Comparison of ENCODE assay signal across 9 cellular contexts in the genomic region with DNA sequence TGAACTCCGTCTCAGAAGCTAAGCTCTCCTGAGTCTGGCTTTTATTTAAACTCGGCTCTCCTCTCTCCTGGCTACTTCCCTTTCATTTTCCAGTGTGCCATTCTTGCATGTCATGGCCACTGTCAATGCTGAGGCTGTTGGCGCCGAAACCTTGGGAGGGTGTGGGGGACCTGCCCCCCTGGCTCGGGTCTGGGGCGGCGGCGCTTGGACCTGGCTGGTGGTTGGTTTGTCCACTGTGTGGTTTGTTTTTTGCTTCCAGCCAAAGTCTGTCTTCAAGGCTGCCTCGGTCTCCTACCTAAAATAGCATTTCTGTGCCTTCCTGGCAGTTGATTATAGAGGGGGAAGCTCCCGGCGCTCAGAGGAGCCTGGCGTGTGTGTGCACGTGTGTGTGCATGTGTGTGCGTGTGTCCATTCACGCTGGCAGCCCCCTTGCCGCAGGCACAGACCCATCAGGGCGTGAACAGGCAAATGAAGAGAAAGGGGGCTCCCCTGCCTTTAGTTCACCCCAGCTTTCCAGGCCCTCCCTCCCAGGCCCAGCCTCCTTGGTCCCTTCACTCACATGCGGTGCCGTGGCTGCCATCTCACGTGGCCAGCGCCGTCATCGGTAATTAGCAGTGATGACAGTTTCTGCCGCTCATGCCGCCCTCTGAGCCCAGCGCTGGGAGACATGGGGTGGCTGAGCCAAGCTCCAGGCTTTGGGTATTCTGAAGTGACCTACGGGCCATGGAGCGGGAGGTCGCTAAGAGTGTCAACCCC.
DNase-seq lines count a peak whose midpoint lies in the region; ATAC-seq, FAIRE-seq and TF ChIP-seq lines count a peak whose summit lies in the region.
"Had no signal": no experiment of that assay in that cellular context is flagged by ENCODE, and none has a peak within 500 bp of the region (broad histone marks: within the 10 kb centered on the region; RNA-seq: fewer than 3 reads in every experiment).

No MANE protein-coding gene starts in this region.

- H3K4me1 ChIP-seq in stomach: peaks cover 69 to 88% (median 78%) of the 10 kb centered on the region in 4 donors

- peak; percentile 83 for DNase-seq in A172 (ENCODE audit: low spot score)
- no peak for DNase-seq in GM19239 (ENCODE audit: insufficient read length, low spot score)
- peak; percentile 46 for DNase-seq in SKM-1 treated with dmso at 0.1 percent for 144 hours (lab: John Stamatoyannopoulos, UW; ENCODE audit: unreplicated experiment)
- DNase-seq in germinal center (ENCODE audit: low spot score): peak; percentile 53
- no peak for DNase-seq in stomach
- DNase-seq in NCI-H69 (lab: John Stamatoyannopoulos, UW): no peak
- no peak for DNase-seq in NCI-H446 (lab: John Stamatoyannopoulos, UW)

- peak overlapping the region; percentile 9 to 95 (median 94) for H3K27ac ChIP-seq in stomach

- TF ChIP-seq POLR2A in stomach (IDR thresholded peaks at IDR 0.05): no peak

- WGBS in stomach, 5 donors: 57 to 80% (median 73%) methylated on average over 27 to 29 of the region's 29 CpGs

- H3K4me3 ChIP-seq in stomach: peak overlapping the region; percentile 38 to 46 (median 44)

- ATAC-seq in HG03097 (IDR thresholded peaks at IDR 0.05; ENCODE audit: low FRiP score, unreplicated experiment): no peak

- H3K9me3 ChIP-seq in stomach: no peaks in the 10 kb centered on the region

- peak; percentile 74 for FAIRE-seq in GM19239 (lab: Jason Lieb, UNC)
- FAIRE-seq: colon had no signal

- TF ChIP-seq CTCF in stomach (IDR thresholded peaks at IDR 0.05): no peak

- intact Hi-C loops in stomach (cut with DNase I; ENCODE audit: low total_unique reads): no loop called here

- no peaks in the 10 kb centered on the region for H3K27me3 ChIP-seq in stomach

- H3K36me3 ChIP-seq in stomach: no peaks in the 10 kb centered on the region

- no peak for TF ChIP-seq EP300 in stomach (IDR thresholded peaks at IDR 0.05)

Comparison
In these comparisons a context has a peak if more than half of its experiments do, and no peak if none do; other contexts are left out.
1. DNase-seq: peak in A172 (single experiment), SKM-1 treated with dmso at 0.1 percent for 144 hours (single experiment) and germinal center (single experiment); none in GM19239 (single experiment), stomach (single experiment), NCI-H69 (single experiment) and NCI-H446 (0 of 2).